Comparison of ENCODE assay signal across 1 cellular context in the genomic region with DNA sequence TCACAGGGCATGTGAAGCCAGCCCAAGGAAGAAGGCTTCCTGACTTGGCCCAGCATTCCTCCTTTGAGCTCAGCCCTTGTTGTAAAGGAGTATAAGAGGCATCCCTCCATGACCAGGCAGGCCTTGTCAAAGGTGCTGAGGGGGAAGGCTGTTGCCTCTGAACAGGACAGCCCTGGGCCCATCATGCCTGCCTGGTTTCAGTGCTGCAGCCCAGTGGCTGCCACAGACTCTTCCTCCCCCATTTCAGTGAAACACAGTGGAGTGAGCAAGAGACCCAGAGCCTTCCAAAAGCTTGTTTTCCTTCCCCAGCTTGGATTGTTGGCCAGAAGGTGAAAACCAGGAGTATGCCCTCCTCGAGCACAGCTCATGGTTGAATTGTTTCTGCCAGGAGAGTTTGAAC.
TF ChIP-seq lines count a peak whose summit lies in the region.

No MANE protein-coding gene starts in this region.

TF ChIP-seq in IMR-90, 13 proteins besides CTCF, POLR2A, EP300 and RAD21:
- TF ChIP-seq CHD1 (IDR thresholded peaks at IDR 0.05; ENCODE audit: low read depth, low read length): no peak
- TF ChIP-seq MXI1 (IDR thresholded peaks at IDR 0.05; ENCODE audit: borderline replicate concordance, low read depth, low read length): no peak
- TF ChIP-seq RFX5 (IDR thresholded peaks at IDR 0.05; ENCODE audit: low read depth, low read length): no peak
- TF ChIP-seq, protein P1, sequence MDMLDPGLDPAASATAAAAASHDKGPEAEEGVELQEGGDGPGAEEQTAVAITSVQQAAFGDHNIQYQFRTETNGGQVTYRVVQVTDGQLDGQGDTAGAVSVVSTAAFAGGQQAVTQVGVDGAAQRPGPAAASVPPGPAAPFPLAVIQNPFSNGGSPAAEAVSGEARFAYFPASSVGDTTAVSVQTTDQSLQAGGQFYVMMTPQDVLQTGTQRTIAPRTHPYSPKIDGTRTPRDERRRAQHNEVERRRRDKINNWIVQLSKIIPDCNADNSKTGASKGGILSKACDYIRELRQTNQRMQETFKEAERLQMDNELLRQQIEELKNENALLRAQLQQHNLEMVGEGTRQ (IDR thresholded peaks at IDR 0.05; ENCODE audit: low read depth, low read length): no peak
- TF ChIP-seq RCOR1 (IDR thresholded peaks at IDR 0.05; ENCODE audit: insufficient replicate concordance, low read length): no peak
- TF ChIP-seq FOS (IDR thresholded peaks at IDR 0.05; ENCODE audit: low read depth, low read length): no peak
- no peak for TF ChIP-seq CEBPB (IDR thresholded peaks at IDR 0.05; ENCODE audit: low read depth, low read length)
- no peak for TF ChIP-seq MAZ (IDR thresholded peaks at IDR 0.05; ENCODE audit: borderline replicate concordance, low read depth, low read length)
TF ChIP-seq in IMR-90: peak in this region for 0.
